22 cellular contexts compared by ENCODE assay signal in genomic region chr7:14381936-14382335, GRCh38.
"Had no signal": no experiment of that assay in that cellular context is flagged by ENCODE, and none has a peak within 500 bp of the region (broad histone marks: within the 10 kb centered on the region; RNA-seq: fewer than 3 reads in every experiment).

No MANE protein-coding gene starts in this region.

- H3K4me1 Mint-ChIP-seq: activated CD4-positive, alpha-beta T cell treated with anti-CD3 and anti-CD28 coated beads for 36 hours had no signal

- H3K4me1 ChIP-seq: left ventricle myocardium inferior, spleen, suprapubic skin, upper lobe of right lung had no signal

- H3K27me3 ChIP-seq: body of pancreas, hepatocyte, spleen, suprapubic skin, tibial artery, upper lobe of right lung had no signal

- H3K4me3 ChIP-seq: body of pancreas, hepatocyte, left ventricle myocardium inferior, lung, mucosa of descending colon, spleen, suprapubic skin, tibial artery, upper lobe of right lung had no signal

- H3K9me3 Mint-ChIP-seq: activated T-cell treated with anti-CD3 and anti-CD28 coated beads, Interleukin-2, amount 50 U/mL, for 72 hours; nephron had no signal

- H3K27ac ChIP-seq: body of pancreas, hepatocyte, left ventricle myocardium inferior, spleen, suprapubic skin, tibial artery, upper lobe of right lung had no signal

- H3K9me3 ChIP-seq: body of pancreas, left ventricle myocardium inferior, mucosa of descending colon, spleen, suprapubic skin, tibial artery, upper lobe of right lung had no signal

- H3K4me2 ChIP-seq: hepatocyte had no signal

- H3K27me3 Mint-ChIP-seq: activated CD4-positive, alpha-beta T cell treated with anti-CD3 and anti-CD28 coated beads for 36 hours had no signal

- DNase-seq: activated CD4-positive, alpha-beta T cell treated with anti-CD3 and anti-CD28 coated beads for 36 hours; activated CD4-positive, CD25-positive, alpha-beta regulatory T cell; activated naive CD4-positive, alpha-beta T cell; activated T-cell treated with anti-CD3 and anti-CD28 coated beads for 4 hours; activated T-cell treated with anti-CD3 and anti-CD28 coated beads, Interleukin-2, amount 50 U/mL, for 72 hours; anterior cingulate cortex; body of pancreas; effector CD8-positive, alpha-beta T cell; glutamatergic neuron; islet precursor cell; left ventricle myocardium inferior; mucosa of descending colon; right cardiac atrium; spleen; stimulated activated naive CD4-positive, alpha-beta T cell; tibial artery; upper lobe of right lung had no signal

- H3K36me3 Mint-ChIP-seq: activated naive CD4-positive, alpha-beta T cell treated with anti-CD3 and anti-CD28 coated beads, Interleukin-2, amount 50 U/mL, for 72 hours had no signal

- H3K36me3 ChIP-seq: left ventricle myocardium inferior, spleen, suprapubic skin, tibial artery, upper lobe of right lung had no signal

- H3K79me2 ChIP-seq: hepatocyte had no signal

- H3K4me3 Mint-ChIP-seq: activated CD4-positive, alpha-beta T cell treated with anti-CD3 and anti-CD28 coated beads for 36 hours; activated T-cell treated with anti-CD3 and anti-CD28 coated beads, Interleukin-2, amount 50 U/mL, for 72 hours; nephron had no signal

- ATAC-seq: activated CD4-positive, alpha-beta T cell treated with anti-CD3 and anti-CD28 coated beads for 36 hours; activated naive CD4-positive, alpha-beta T cell treated with anti-CD3 and anti-CD28 coated beads, Interleukin-2, amount 50 U/mL, for 72 hours; activated T-cell treated with anti-CD3 and anti-CD28 coated beads, Interleukin-2, amount 50 U/mL, for 72 hours; body of pancreas; mucosa of descending colon; right cardiac atrium; upper lobe of right lung had no signal

- H2AFZ ChIP-seq: hepatocyte had no signal

- H3K27ac Mint-ChIP-seq: activated CD4-positive, alpha-beta T cell treated with anti-CD3 and anti-CD28 coated beads for 36 hours; activated naive CD4-positive, alpha-beta T cell treated with anti-CD3 and anti-CD28 coated beads, Interleukin-2, amount 50 U/mL, for 72 hours; activated T-cell treated with anti-CD3 and anti-CD28 coated beads, Interleukin-2, amount 50 U/mL, for 72 hours; nephron had no signal
